8 cellular contexts compared by ENCODE assay signal in genomic region chr10:14571866-14572507, GRCh38.
DNase-seq lines count a peak whose midpoint lies in the region; ATAC-seq and TF ChIP-seq lines count a peak whose summit lies in the region.

No MANE protein-coding gene starts in this region.

- peaks cover 36% of the 10 kb centered on the region for H3K9me1 ChIP-seq in IMR-90 (ENCODE audit: insufficient read depth, low read length)

- peaks cover 67% of the 10 kb centered on the region for H4K20me1 ChIP-seq in IMR-90 (ENCODE audit: insufficient read depth, low read length)

- ATAC-seq in GM19463 (IDR thresholded peaks at IDR 0.05; ENCODE audit: unreplicated experiment), result peak; percentile 61
- peak; percentile 42; the same call in 1 of the 2 replicates for ATAC-seq in IMR-90 (ENCODE audit: low read depth)
- ATAC-seq in stimulated activated effector memory CD8-positive, alpha-beta T cell treated with anti-CD3 and anti-CD28 coated beads, Interleukin-12 subunit alpha, Interleukin-12 subunit beta, amount 100 ng/mL, for 72 hours, result peak; percentile 88
- no peak for ATAC-seq in GM18520 (IDR thresholded peaks at IDR 0.05; ENCODE audit: unreplicated experiment)

- H3K9ac ChIP-seq in IMR-90 (ENCODE audit: low read depth, low read length), result no peak overlapping the region

- H2AFZ ChIP-seq in IMR-90 (replicated peaks; ENCODE audit: low read length, poor library complexity), result no peak overlapping the region

- TF ChIP-seq RAD21 in IMR-90 (IDR thresholded peaks at IDR 0.05; ENCODE audit: low read length), result no peak

- H2AK9ac ChIP-seq in IMR-90 (replicated peaks; ENCODE audit: low read depth, low read length, poor library complexity), result peak overlapping the region; percentile 37

- in situ Hi-C loops in IMR-90 (cut with MboI; ENCODE audit: low sequenced_read_pairs), result no loop called here

- peak overlapping the region; percentile 27; the same call in 1 of the 2 replicates for H3K4ac ChIP-seq in IMR-90 (ENCODE audit: low read depth, low read length)

- peak overlapping the region; percentile 34; the same call in 1 of the 2 replicates for H3K18ac ChIP-seq in IMR-90 (ENCODE audit: low read depth, low read length)

- WGBS in IMR-90 (ENCODE audit: extremely low coverage in 2 of 2, insufficient read length in 1 of 2), 2 experiments, result 60% methylated on average over 1 of the region's 10 CpGs; no CpG with 5 or more reads in 1 of the 2 experiments

- peak; percentile 59 for DNase-seq in IMR-90
- DNase-seq in activated naive CD4-positive, alpha-beta T cell treated with Interleukin-2 at 50 U/mL for 16 hours, result peak; percentile 59
- peak in 32 of 51 donors; percentile 22 to 89 (median 56) for DNase-seq in hypothalamus (lab: John Stamatoyannopoulos, UW)
- DNase-seq in stimulated activated effector memory CD8-positive, alpha-beta T cell treated with anti-CD3 and anti-CD28 coated beads, Interleukin-12 subunit alpha, Interleukin-12 subunit beta, amount 100 ng/mL, for 72 hours (ENCODE audit: low spot score in 2 of 2), result no peak
- DNase-seq in HEK293T (ENCODE audit: extremely low spot score), result no peak
- DNase-seq in islet precursor cell, result no peak

- no peak for TF ChIP-seq POLR2A in IMR-90 (IDR thresholded peaks at IDR 0.05; ENCODE audit: low read depth, low read length)

- H3K9me3 ChIP-seq in IMR-90 (ENCODE audit: control insufficient read depth, insufficient read depth, low read length), result no peaks in the 10 kb centered on the region

- peak overlapping the region; percentile 63 for H3K23ac ChIP-seq in IMR-90 (ENCODE audit: low read depth, low read length)

- no peak overlapping the region for H3K4me3 ChIP-seq in IMR-90 (ENCODE audit: insufficient read depth, low read depth, low read length)

- dilution Hi-C loops in IMR-90 (cut with HindIII; ENCODE audit: low sequenced_read_pairs, unreplicated experiment), result no loop called here

- no TSS peak for BruUV-seq in IMR-90 (replicated peaks; lab: Mats Ljungman, UMichigan)

- H2BK20ac ChIP-seq in IMR-90 (ENCODE audit: low read depth, low read length), result peak overlapping the region; percentile 32; the same call in 1 of the 2 replicates

- peaks cover 19% of the 10 kb centered on the region for H3K36me3 ChIP-seq in IMR-90 (ENCODE audit: control insufficient read depth, insufficient read depth, low read length)

- TF ChIP-seq CTCF in IMR-90 (conservative IDR thresholded peaks at IDR 0.05; ENCODE audit: low read depth, low read length), result no peak

- peak overlapping the region; percentile 60 for H2AK5ac ChIP-seq in IMR-90 (ENCODE audit: low read depth, low read length)

- H3K79me1 ChIP-seq in IMR-90 (ENCODE audit: low read depth in 1 of 2, low read length in 2 of 2), result peaks cover 30 to 88% of the 10 kb centered on the region in 2 experiments

- peaks cover 54% of the 10 kb centered on the region for H3K36me3 Mint-ChIP-seq in stimulated activated effector memory CD8-positive, alpha-beta T cell treated with anti-CD3 and anti-CD28 coated beads, Interleukin-12 subunit alpha, Interleukin-12 subunit beta, amount 100 ng/mL, for 72 hours

- H4K5ac ChIP-seq in IMR-90 (ENCODE audit: low read depth, low read length), result 0 out of 2 replicates have a peak overlapping the region, but pooled peaks have one; percentile 36

- no peaks in the 10 kb centered on the region for H3K27me3 ChIP-seq in IMR-90 (ENCODE audit: control insufficient read depth, insufficient read depth, low read length)

- H2BK5ac ChIP-seq in IMR-90 (ENCODE audit: low read depth, low read length, poor library complexity, severe bottlenecking), result peak overlapping the region; percentile 8

- no peak overlapping the region for H2BK15ac ChIP-seq in IMR-90 (ENCODE audit: low read depth, low read length)

- intact Hi-C loops in IMR-90 (cut with micrococcal nuclease), result no loop called here

- H3K4me1 Mint-ChIP-seq in stimulated activated effector memory CD8-positive, alpha-beta T cell treated with anti-CD3 and anti-CD28 coated beads, Interleukin-12 subunit alpha, Interleukin-12 subunit beta, amount 100 ng/mL, for 72 hours, result peaks cover 66% of the 10 kb centered on the region

- H4K91ac ChIP-seq in IMR-90 (ENCODE audit: insufficient read depth, low read depth, low read length), result no peak overlapping the region

- H3K4me3 Mint-ChIP-seq in stimulated activated effector memory CD8-positive, alpha-beta T cell treated with anti-CD3 and anti-CD28 coated beads, Interleukin-12 subunit alpha, Interleukin-12 subunit beta, amount 100 ng/mL, for 72 hours, result peak overlapping the region; percentile 65

- POLR2A ChIA-PET in IMR-90 (lab: Charles Lee; ENCODE audit: unreplicated experiment), result no interaction called here
- POLR2A ChIA-PET in HEK293T (lab: Yijun Ruan, JAX), result no interaction called here

- H3K9me3 Mint-ChIP-seq in stimulated activated effector memory CD8-positive, alpha-beta T cell treated with anti-CD3 and anti-CD28 coated beads, Interleukin-12 subunit alpha, Interleukin-12 subunit beta, amount 100 ng/mL, for 72 hours, result no peaks in the 10 kb centered on the region

- H3K14ac ChIP-seq in IMR-90 (replicated peaks; ENCODE audit: low read depth, low read length), result peak overlapping the region; percentile 55; the same call in 1 of the 2 replicates

- H2BK120ac ChIP-seq in IMR-90 (ENCODE audit: low read depth, low read length), result 0 out of 2 replicates have a peak overlapping the region, but pooled peaks have one; percentile 11

- peak overlapping the region; percentile 90 for H3K27ac Mint-ChIP-seq in stimulated activated effector memory CD8-positive, alpha-beta T cell treated with anti-CD3 and anti-CD28 coated beads, Interleukin-12 subunit alpha, Interleukin-12 subunit beta, amount 100 ng/mL, for 72 hours

- H4K8ac ChIP-seq in IMR-90 (ENCODE audit: low read depth in 2 of 2, low read length in 2 of 2), result no peak overlapping the region

- peak overlapping the region; percentile 28; the same call in 1 of the 2 replicates for H3K27ac ChIP-seq in IMR-90 (ENCODE audit: insufficient read depth, low read length)

- peaks cover 19% of the 10 kb centered on the region for H3K4me1 ChIP-seq in IMR-90 (ENCODE audit: control insufficient read depth, insufficient read depth, low read length)

- H3K56ac ChIP-seq in IMR-90 (ENCODE audit: extremely low read depth, insufficient read depth, low read length), result no peak overlapping the region

- CTCF ChIA-PET in IMR-90 (lab: Yijun Ruan, JAX) (interaction anchor here (1.4 kb wide), 1 partner anchor 17 kb away, joined by 3 read pairs; no protein-coding TSS in a partner anchor), HEK293T (lab: Yijun Ruan, JAX) (no interaction called here)

- peak overlapping the region; percentile 14; the same call in 1 of the 2 replicates for H3K4me2 ChIP-seq in IMR-90 (ENCODE audit: low read depth, low read length)

TF ChIP-seq in IMR-90, 13 proteins besides CTCF, POLR2A, EP300 and RAD21:
- no peak for TF ChIP-seq CHD1 (IDR thresholded peaks at IDR 0.05; ENCODE audit: low read depth, low read length)
- TF ChIP-seq RCOR1 (IDR thresholded peaks at IDR 0.05; ENCODE audit: insufficient replicate concordance, low read length), result no peak
- peak; percentile 79 for TF ChIP-seq CEBPB (IDR thresholded peaks at IDR 0.05; ENCODE audit: low read depth, low read length)

TF ChIP-seq in HEK293T, 16 proteins besides CTCF, POLR2A, EP300 and RAD21:
- TF ChIP-seq TARDBP (IDR thresholded peaks at IDR 0.05), result no peak
- TF ChIP-seq FOXK2 (IDR thresholded peaks at IDR 0.05), result no peak
- no peak for TF ChIP-seq FOXA1 (IDR thresholded peaks at IDR 0.05)
- TF ChIP-seq ARNT (IDR thresholded peaks at IDR 0.05), result no peak
- no peak for TF ChIP-seq L3MBTL2 (conservative IDR thresholded peaks at IDR 0.05)
- no peak for TF ChIP-seq SP1 (IDR thresholded peaks at IDR 0.05)
- TF ChIP-seq ZNF384 (IDR thresholded peaks at IDR 0.05), result no peak
- TF ChIP-seq ELF4 (IDR thresholded peaks at IDR 0.05), result no peak
- no peak for TF ChIP-seq CTBP1 (IDR thresholded peaks at IDR 0.05; ENCODE audit: borderline replicate concordance)
- TF ChIP-seq HDGF (IDR thresholded peaks at IDR 0.05; ENCODE audit: borderline replicate concordance), result no peak
- no peak for TF ChIP-seq FOXM1 (IDR thresholded peaks at IDR 0.05; ENCODE audit: borderline replicate concordance)
- no peak for TF ChIP-seq BHLHE40 (IDR thresholded peaks at IDR 0.05; ENCODE audit: borderline replicate concordance)

Comparison
In these comparisons a context has a peak if more than half of its experiments do, and no peak if none do; other contexts are left out.
1. DNase-seq: peak in IMR-90 (single experiment), activated naive CD4-positive, alpha-beta T cell treated with Interleukin-2 at 50 U/mL for 16 hours (single experiment) and hypothalamus (32 of 51); none in stimulated activated effector memory CD8-positive, alpha-beta T cell treated with anti-CD3 and anti-CD28 coated beads, Interleukin-12 subunit alpha, Interleukin-12 subunit beta, amount 100 ng/mL, for 72 hours (0 of 2), HEK293T (single experiment) and islet precursor cell (single experiment).